29 cellular contexts compared by ENCODE assay signal in the genomic region with DNA sequence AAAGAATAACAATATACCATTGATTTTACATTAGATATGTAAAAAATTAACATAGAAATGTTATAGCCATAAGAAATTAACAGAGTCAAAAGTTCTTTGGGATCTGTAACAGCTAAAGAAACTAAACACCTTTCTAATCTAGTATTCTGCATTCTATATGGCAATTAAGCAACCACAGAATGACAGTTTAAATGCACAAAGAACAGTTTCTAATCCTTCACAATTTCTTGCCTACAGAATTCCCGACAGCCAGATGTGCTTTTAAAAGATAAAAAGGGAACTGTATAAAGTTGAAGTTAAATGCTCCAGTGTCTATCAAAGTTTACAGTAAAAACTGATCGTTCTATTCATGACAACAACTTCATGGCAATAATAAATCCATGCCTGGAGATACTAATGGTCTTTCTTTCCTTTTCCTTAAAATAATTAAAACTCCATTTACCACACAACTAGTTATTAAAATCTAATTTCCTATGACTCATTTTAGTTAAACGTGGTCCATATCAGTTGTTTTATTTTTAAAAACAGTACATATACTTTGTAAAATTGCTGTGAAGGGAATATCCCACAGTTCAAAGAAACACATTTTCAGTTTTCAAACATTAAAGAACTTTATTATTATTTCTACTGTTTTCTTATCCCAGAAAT.
"Had no signal": no experiment of that assay in that cellular context is flagged by ENCODE, and none has a peak within 500 bp of the region (broad histone marks: within the 10 kb centered on the region; RNA-seq: fewer than 3 reads in every experiment).

No MANE protein-coding gene starts in this region.

- H3K36me3 ChIP-seq: gastroesophageal sphincter, neutrophil, ovary, prostate gland, thoracic aorta, upper lobe of left lung, WERI-Rb-1 had no signal

- H3K4me3 Mint-ChIP-seq: activated CD4-positive, alpha-beta T cell treated with anti-CD3 and anti-CD28 coated beads, Interleukin-2, amount 10 ng/mL, durations not matched to agents 7 days and 5 days; activated CD8-positive, alpha-beta memory T cell treated with anti-CD3 and anti-CD28 coated beads, Interleukin-2, amount 10 ng/mL, durations not matched to agents 7 days and 5 days; activated CD8-positive, alpha-beta T cell treated with anti-CD3 and anti-CD28 coated beads for 36 hours; activated naive CD4-positive, alpha-beta T cell treated with anti-CD3 and anti-CD28 coated beads, Interleukin-2, amount 50 U/mL, for 24 hours; brain; memory B cell; nephron; T-helper 17 cell had no signal

- ATAC-seq: activated CD8-positive, alpha-beta memory T cell treated with anti-CD3 and anti-CD28 coated beads, Interleukin-2, amount 10 ng/mL, durations not matched to agents 7 days and 5 days; activated CD8-positive, alpha-beta T cell treated with anti-CD3 and anti-CD28 coated beads for 36 hours; gastroesophageal sphincter; left colon; T-helper 17 cell had no signal

- H3K9me3 Mint-ChIP-seq: activated CD4-positive, alpha-beta T cell treated with anti-CD3 and anti-CD28 coated beads, Interleukin-2, amount 10 ng/mL, durations not matched to agents 7 days and 5 days; activated CD8-positive, alpha-beta T cell treated with anti-CD3 and anti-CD28 coated beads for 36 hours; activated naive CD4-positive, alpha-beta T cell treated with anti-CD3 and anti-CD28 coated beads, Interleukin-2, amount 50 U/mL, for 24 hours; brain; memory B cell; nephron had no signal

- H3K4me1 ChIP-seq: esophagus squamous epithelium, prostate gland had no signal

- H3K27me3 Mint-ChIP-seq: activated CD4-positive, alpha-beta T cell treated with anti-CD3 and anti-CD28 coated beads, Interleukin-2, amount 10 ng/mL, durations not matched to agents 7 days and 5 days; activated CD8-positive, alpha-beta memory T cell treated with anti-CD3 and anti-CD28 coated beads, Interleukin-2, amount 10 ng/mL, durations not matched to agents 7 days and 5 days; activated CD8-positive, alpha-beta T cell treated with anti-CD3 and anti-CD28 coated beads for 36 hours; activated naive CD4-positive, alpha-beta T cell treated with anti-CD3 and anti-CD28 coated beads, Interleukin-2, amount 50 U/mL, for 24 hours; brain; memory B cell; T-helper 17 cell had no signal

- H3K27me3 ChIP-seq: esophagus squamous epithelium, gastroesophageal sphincter, neutrophil, ovary, spleen, upper lobe of left lung had no signal

- H3K4me3 ChIP-seq: esophagus squamous epithelium, gastroesophageal sphincter, ovary, prostate gland, spleen, thoracic aorta, upper lobe of left lung had no signal

- H3K27ac Mint-ChIP-seq: activated CD4-positive, alpha-beta T cell treated with anti-CD3 and anti-CD28 coated beads, Interleukin-2, amount 10 ng/mL, durations not matched to agents 7 days and 5 days; activated CD8-positive, alpha-beta memory T cell treated with anti-CD3 and anti-CD28 coated beads, Interleukin-2, amount 10 ng/mL, durations not matched to agents 7 days and 5 days; activated CD8-positive, alpha-beta T cell treated with anti-CD3 and anti-CD28 coated beads for 36 hours; activated naive CD4-positive, alpha-beta T cell treated with anti-CD3 and anti-CD28 coated beads, Interleukin-2, amount 50 U/mL, for 24 hours; memory B cell; T-helper 17 cell had no signal

- DNase-seq: activated CD4-positive, alpha-beta T cell treated with anti-CD3 and anti-CD28 coated beads, Interleukin-2, amount 10 ng/mL, durations not matched to agents 7 days and 5 days; activated CD4-positive, CD25-positive, alpha-beta regulatory T cell treated with anti-CD3 and anti-CD28 coated beads, Interleukin-2, amount 50 U/mL, for 72 hours; activated CD8-positive, alpha-beta memory T cell treated with anti-CD3 and anti-CD28 coated beads, Interleukin-2, amount 10 ng/mL, durations not matched to agents 7 days and 5 days; activated CD8-positive, alpha-beta T cell treated with anti-CD3 and anti-CD28 coated beads for 36 hours; activated gamma-delta T cell; activated T-cell treated with anti-CD3 and anti-CD28 coated beads for 4 hours; aorta; dermis blood vessel endothelial cell; effector memory CD4-positive, alpha-beta T cell; esophagus squamous epithelium; head of caudate nucleus; hypothalamus; islet precursor cell; left colon; ovary; spleen; stimulated activated CD4-positive, alpha-beta T cell treated with anti-CD3 and anti-CD28 coated beads, Interleukin-4, amount 100 ng/mL, for 1 hour; stimulated activated naive CD4-positive, alpha-beta T cell treated with Interleukin-2 at 50 U/mL for 16 hours; T-helper 17 cell; upper lobe of left lung; WERI-Rb-1 had no signal

- H3K9me3 ChIP-seq: esophagus squamous epithelium, gastroesophageal sphincter, neutrophil, ovary, prostate gland, spleen, thoracic aorta, upper lobe of left lung had no signal

- H3K4me1 Mint-ChIP-seq: activated CD4-positive, alpha-beta T cell treated with anti-CD3 and anti-CD28 coated beads, Interleukin-2, amount 10 ng/mL, durations not matched to agents 7 days and 5 days; activated CD8-positive, alpha-beta memory T cell treated with anti-CD3 and anti-CD28 coated beads, Interleukin-2, amount 10 ng/mL, durations not matched to agents 7 days and 5 days; activated naive CD4-positive, alpha-beta T cell treated with anti-CD3 and anti-CD28 coated beads, Interleukin-2, amount 50 U/mL, for 24 hours had no signal

- H3K27ac ChIP-seq: esophagus squamous epithelium, gastroesophageal sphincter, neutrophil, ovary, prostate gland, spleen, thoracic aorta, upper lobe of left lung, WERI-Rb-1 had no signal
